ENCODE assay signal across 18 cellular contexts in the genomic region with DNA sequence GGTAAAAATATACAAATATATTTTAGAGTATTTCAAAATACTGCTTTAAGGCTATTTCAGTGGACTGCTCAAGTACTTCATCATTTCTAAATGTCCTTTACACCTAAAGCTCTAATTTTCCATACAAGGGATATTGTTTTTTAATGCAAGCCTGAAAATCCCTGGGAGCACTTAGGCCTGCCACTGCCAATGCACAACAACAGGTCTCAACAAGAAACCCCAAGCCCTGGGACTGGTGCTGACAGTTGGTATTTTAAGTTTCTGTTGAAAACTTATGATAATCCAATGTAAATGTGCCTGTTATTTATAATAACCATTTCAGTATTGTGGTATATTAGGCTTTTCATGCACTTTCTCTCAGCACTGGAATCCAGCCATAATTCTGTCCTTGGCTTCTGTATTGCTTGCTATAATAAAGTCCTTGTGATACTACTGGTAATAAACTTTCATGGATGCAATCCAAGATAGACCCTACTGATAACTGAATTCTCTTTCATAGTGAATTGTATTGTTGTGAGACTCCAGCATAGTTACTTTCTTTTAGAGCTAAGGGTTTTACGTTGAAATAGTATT.
"Had no signal": no experiment of that assay in that cellular context is flagged by ENCODE, and none has a peak within 500 bp of the region (broad histone marks: within the 10 kb centered on the region; RNA-seq: fewer than 3 reads in every experiment).

No MANE protein-coding gene starts in this region.

- ATAC-seq: activated CD8-positive, alpha-beta T cell treated with anti-CD3 and anti-CD28 coated beads for 36 hours; activated naive CD4-positive, alpha-beta T cell treated with anti-CD3 and anti-CD28 coated beads, Interleukin-2, amount 50 U/mL, for 72 hours; body of pancreas; right lobe of liver; upper lobe of right lung had no signal

- H3K27me3 ChIP-seq: body of pancreas, right lobe of liver, spleen, upper lobe of right lung had no signal

- DNase-seq: activated B cell treated with CpG ODN at 0.5 μM for 24 hours; activated CD4-positive, alpha-beta T cell treated with anti-CD3 and anti-CD28 coated beads for 48 hours; activated CD8-positive, alpha-beta memory T cell treated with anti-CD3 and anti-CD28 coated beads, Interleukin-2, amount 50 U/mL, for 4 hours; activated CD8-positive, alpha-beta T cell treated with anti-CD3 and anti-CD28 coated beads for 36 hours; activated gamma-delta T cell; activated T-cell treated with anti-CD3 and anti-CD28 coated beads, Interleukin-2, amount 50 U/mL, for 48 hours; amniotic stem cell; body of pancreas; effector CD8-positive, alpha-beta T cell; islet precursor cell; left ventricle myocardium inferior; mesenchymal stem cell; nucleus accumbens; right lobe of liver; spleen; SW 1271; upper lobe of right lung had no signal

- H3K36me3 ChIP-seq: left ventricle myocardium inferior, right lobe of liver, spleen, upper lobe of right lung had no signal

- H3K4me3 ChIP-seq: body of pancreas, left ventricle myocardium inferior, right lobe of liver, spleen, upper lobe of right lung had no signal
